ENCODE assay signal across 17 cellular contexts in the genomic region with DNA sequence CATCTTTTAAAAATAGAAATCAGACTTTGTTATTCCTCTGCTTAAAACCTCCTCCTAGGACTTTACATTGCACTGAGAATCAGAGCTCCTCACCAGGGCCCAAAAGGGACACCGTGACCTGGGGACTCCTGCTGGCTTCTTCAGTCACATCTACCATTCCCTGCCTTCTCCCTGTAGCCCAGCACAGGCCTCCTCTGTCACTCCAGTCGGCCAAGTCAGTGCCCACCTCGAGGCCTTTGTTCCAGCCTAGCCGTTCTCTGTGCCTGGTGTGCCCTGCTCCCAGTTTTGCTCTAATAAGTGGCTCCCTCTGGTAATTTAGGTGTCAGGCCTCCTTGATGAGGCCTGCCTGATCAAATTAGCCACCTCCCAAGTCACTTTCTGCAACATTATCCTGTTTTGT. TPM values are rescaled to one million over a fixed set of nuclear protein-coding genes. Genes with fewer than 3 reads are reported as not detected.
DNase-seq lines count a peak whose midpoint lies in the region; ATAC-seq and TF ChIP-seq lines count a peak whose summit lies in the region.
"Had no signal": no experiment of that assay in that cellular context is flagged by ENCODE, and none has a peak within 500 bp of the region (broad histone marks: within the 10 kb centered on the region; RNA-seq: fewer than 3 reads in every experiment).

No MANE protein-coding gene starts in this region.

- no peaks in the 10 kb centered on the region for H3K79me2 ChIP-seq in mesendoderm (ENCODE audit: control insufficient read depth, insufficient read depth, low read length)

- H4K5ac ChIP-seq in mesendoderm (ENCODE audit: low read length), result no peak overlapping the region

- no peak overlapping the region for H2BK5ac ChIP-seq in mesendoderm (ENCODE audit: low read length)

- H3K4ac ChIP-seq in mesendoderm (ENCODE audit: low read depth, low read length), result no peak overlapping the region

- no CpG with 5 or more reads among the region's 4 CpGs for WGBS in mesendoderm (ENCODE audit: extremely low coverage, insufficient coverage, low lambda C conversion rate)

- no peak overlapping the region for H2BK120ac ChIP-seq in mesendoderm (ENCODE audit: low read depth, low read length)

- POLR2A ChIA-PET in WTC11 (lab: Charles Lee), result no interaction called here
- POLR2A ChIA-PET in activated CD8-positive, alpha-beta T cell treated with anti-CD3 and anti-CD28 coated beads for 36 hours (lab: Charles Lee), result no interaction called here

- H3K9ac ChIP-seq in mesendoderm (ENCODE audit: low read length), result no peak overlapping the region

- H3K4me3 Mint-ChIP-seq in WTC11, result no peak overlapping the region
- no peak overlapping the region for H3K4me3 Mint-ChIP-seq in activated CD8-positive, alpha-beta T cell treated with anti-CD3 and anti-CD28 coated beads for 36 hours
- H3K4me3 Mint-ChIP-seq: CD4-positive, alpha-beta memory T cell had no signal

- ATAC-seq in left ventricle myocardium superior, result peak; percentile 27
- no peak for ATAC-seq in left cardiac atrium
- peak; percentile 41; the same call in 1 of the 2 replicates for ATAC-seq in WTC11
- no peak for ATAC-seq in activated CD8-positive, alpha-beta T cell treated with anti-CD3 and anti-CD28 coated beads for 36 hours

- H3K36me3 ChIP-seq in mesendoderm (ENCODE audit: control insufficient read depth, insufficient read depth, low read length), result no peaks in the 10 kb centered on the region
- peaks cover 0 to 7% of the 10 kb centered on the region in 2 donors for H3K36me3 ChIP-seq in vagina
- H3K36me3 ChIP-seq in tibial artery, result peaks cover 0 to 4% (median 0%) of the 10 kb centered on the region in 3 donors

- H2AK5ac ChIP-seq in mesendoderm (ENCODE audit: low read length), result no peak overlapping the region

- H3K18ac ChIP-seq in mesendoderm (ENCODE audit: low read length), result peak overlapping the region; percentile 65

- H4K8ac ChIP-seq in mesendoderm (ENCODE audit: low read depth, low read length), result no peak overlapping the region

- no peaks in the 10 kb centered on the region for H3K27me3 Mint-ChIP-seq in WTC11 (ENCODE audit: low read depth)
- no peaks in the 10 kb centered on the region for H3K27me3 Mint-ChIP-seq in activated CD8-positive, alpha-beta T cell treated with anti-CD3 and anti-CD28 coated beads for 36 hours
- H3K27me3 Mint-ChIP-seq: CD4-positive, alpha-beta memory T cell had no signal

- H3K4me3 ChIP-seq in mesendoderm (ENCODE audit: low read length) (no peak overlapping the region), vagina (no peak overlapping the region), tibial artery (no peak overlapping the region)

- no peak overlapping the region for H3K27ac ChIP-seq in mesendoderm (ENCODE audit: low read depth, low read length)
- peak overlapping the region; percentile 42 for H3K27ac ChIP-seq in vagina
- peak overlapping the region in 1 of 2 donors; percentile 31 for H3K27ac ChIP-seq in tibial artery

- H3K9me3 ChIP-seq in vagina (peaks cover under 1% of the 10 kb centered on the region), tibial artery (peaks cover 0 to 7% (median 3%) of the 10 kb centered on the region in 3 donors)

- no peak overlapping the region for H3K23ac ChIP-seq in mesendoderm (ENCODE audit: low read length)

- H3K79me1 ChIP-seq in mesendoderm (ENCODE audit: low read length), result no peaks in the 10 kb centered on the region

- H3K4me1 ChIP-seq in mesendoderm (ENCODE audit: control insufficient read depth, low read depth, low read length) (peaks cover 8% of the 10 kb centered on the region), vagina (peaks cover 44% of the 10 kb centered on the region), tibial artery (peaks cover 0 to 50% (median 10%) of the 10 kb centered on the region in 4 donors)

- DNase-seq in left ventricle myocardium superior (no peak), left cardiac atrium (no peak), WTC11 (ENCODE audit: low spot score) (no peak), mesendoderm (no peak), vagina (ENCODE audit: extremely low spot score in 2 of 2) (no peak), tibial artery (no peak), hypothalamus (lab: John Stamatoyannopoulos, UW) (no peak)
- no peak for DNase-seq in activated CD8-positive, alpha-beta T cell treated with anti-CD3 and anti-CD28 coated beads for 36 hours
- DNase-seq: AML-193; CD4-positive, alpha-beta memory T cell; DND-41; GDM1; KG1; NCI-H1048; NCI-H146; NCI-H2081 treated with DMSO at 0.1 percent for 48 hours; NCI-H526 had no signal

- TF ChIP-seq CTCF in WTC11 (IDR thresholded peaks at IDR 0.05) (no peak), vagina (IDR thresholded peaks at IDR 0.05) (no peak), tibial artery (IDR thresholded peaks at IDR 0.05) (no peak)
- TF ChIP-seq CTCF in activated CD8-positive, alpha-beta T cell treated with anti-CD3 and anti-CD28 coated beads for 36 hours (IDR thresholded peaks at IDR 0.05), result no peak

- H3K36me3 Mint-ChIP-seq in WTC11, result peaks cover 11% of the 10 kb centered on the region
- H3K36me3 Mint-ChIP-seq in activated CD8-positive, alpha-beta T cell treated with anti-CD3 and anti-CD28 coated beads for 36 hours (ENCODE audit: low read depth), result peaks cover 12% of the 10 kb centered on the region

- H3K56ac ChIP-seq in mesendoderm (ENCODE audit: low read length), result no peak overlapping the region

- H3K27ac Mint-ChIP-seq in WTC11, result no peak overlapping the region
- H3K27ac Mint-ChIP-seq in activated CD8-positive, alpha-beta T cell treated with anti-CD3 and anti-CD28 coated beads for 36 hours, result no peak overlapping the region

- peaks cover 47% of the 10 kb centered on the region for H3K4me1 Mint-ChIP-seq in WTC11
- peaks cover 38% of the 10 kb centered on the region for H3K4me1 Mint-ChIP-seq in activated CD8-positive, alpha-beta T cell treated with anti-CD3 and anti-CD28 coated beads for 36 hours (ENCODE audit: low read depth)

- no peak overlapping the region for H2BK15ac ChIP-seq in mesendoderm (replicated peaks; ENCODE audit: low read depth)

- CTCF ChIA-PET in WTC11 (lab: Charles Lee), result interaction anchor here (0.9 to 1.0 kb wide), 2 partner anchors 21 to 135 kb away, joined by 3 to 4 read pairs; no protein-coding TSS in a partner anchor
- CTCF ChIA-PET in activated CD8-positive, alpha-beta T cell treated with anti-CD3 and anti-CD28 coated beads for 36 hours (lab: Charles Lee), result no interaction called here

- no peak overlapping the region for H3K4me2 ChIP-seq in mesendoderm (ENCODE audit: low read length)

- no peak for TF ChIP-seq POLR2A in vagina (IDR thresholded peaks at IDR 0.05)

- intact Hi-C loops in left ventricle myocardium superior (cut with micrococcal nuclease) (no loop called here), left cardiac atrium (cut with DNase I) (no loop called here), vagina (cut with DNase I) (no loop called here), tibial artery (cut with DNase I; ENCODE audit: low total_unique reads) (no loop called here)
- intact Hi-C loops in activated CD8-positive, alpha-beta T cell treated with anti-CD3 and anti-CD28 coated beads for 36 hours (cut with micrococcal nuclease), result no loop called here

- peaks cover 14% of the 10 kb centered on the region for H3K9me3 Mint-ChIP-seq in WTC11
- peaks cover 12% of the 10 kb centered on the region for H3K9me3 Mint-ChIP-seq in activated CD8-positive, alpha-beta T cell treated with anti-CD3 and anti-CD28 coated beads for 36 hours

- H3K27me3 ChIP-seq in mesendoderm (ENCODE audit: insufficient read depth, low read length, poor library complexity) (no peaks in the 10 kb centered on the region), vagina (no peaks in the 10 kb centered on the region), tibial artery (no peaks in the 10 kb centered on the region)

TF ChIP-seq in WTC11, 78 proteins besides CTCF, POLR2A, EP300 and RAD21 (continues in another document):
- TF ChIP-seq NFE2L1 (CRISPR knock-in tag; IDR thresholded peaks at IDR 0.05) (no peak), TP53 (CRISPR knock-in tag; IDR thresholded peaks at IDR 0.05) (no peak), GABPB1 (CRISPR knock-in tag; IDR thresholded peaks at IDR 0.05) (no peak)
- TF ChIP-seq, protein P1, sequence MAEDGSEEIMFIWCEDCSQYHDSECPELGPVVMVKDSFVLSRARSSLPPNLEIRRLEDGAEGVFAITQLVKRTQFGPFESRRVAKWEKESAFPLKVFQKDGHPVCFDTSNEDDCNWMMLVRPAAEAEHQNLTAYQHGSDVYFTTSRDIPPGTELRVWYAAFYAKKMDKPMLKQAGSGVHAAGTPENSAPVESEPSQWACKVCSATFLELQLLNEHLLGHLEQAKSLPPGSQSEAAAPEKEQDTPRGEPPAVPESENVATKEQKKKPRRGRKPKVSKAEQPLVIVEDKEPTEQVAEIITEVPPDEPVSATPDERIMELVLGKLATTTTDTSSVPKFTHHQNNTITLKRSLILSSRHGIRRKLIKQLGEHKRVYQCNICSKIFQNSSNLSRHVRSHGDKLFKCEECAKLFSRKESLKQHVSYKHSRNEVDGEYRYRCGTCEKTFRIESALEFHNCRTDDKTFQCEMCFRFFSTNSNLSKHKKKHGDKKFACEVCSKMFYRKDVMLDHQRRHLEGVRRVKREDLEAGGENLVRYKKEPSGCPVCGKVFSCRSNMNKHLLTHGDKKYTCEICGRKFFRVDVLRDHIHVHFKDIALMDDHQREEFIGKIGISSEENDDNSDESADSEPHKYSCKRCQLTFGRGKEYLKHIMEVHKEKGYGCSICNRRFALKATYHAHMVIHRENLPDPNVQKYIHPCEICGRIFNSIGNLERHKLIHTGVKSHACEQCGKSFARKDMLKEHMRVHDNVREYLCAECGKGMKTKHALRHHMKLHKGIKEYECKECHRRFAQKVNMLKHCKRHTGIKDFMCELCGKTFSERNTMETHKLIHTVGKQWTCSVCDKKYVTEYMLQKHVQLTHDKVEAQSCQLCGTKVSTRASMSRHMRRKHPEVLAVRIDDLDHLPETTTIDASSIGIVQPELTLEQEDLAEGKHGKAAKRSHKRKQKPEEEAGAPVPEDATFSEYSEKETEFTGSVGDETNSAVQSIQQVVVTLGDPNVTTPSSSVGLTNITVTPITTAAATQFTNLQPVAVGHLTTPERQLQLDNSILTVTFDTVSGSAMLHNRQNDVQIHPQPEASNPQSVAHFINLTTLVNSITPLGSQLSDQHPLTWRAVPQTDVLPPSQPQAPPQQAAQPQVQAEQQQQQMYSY (CRISPR knock-in tag; IDR thresholded peaks at IDR 0.05), result no peak
- TF ChIP-seq, protein P2, sequence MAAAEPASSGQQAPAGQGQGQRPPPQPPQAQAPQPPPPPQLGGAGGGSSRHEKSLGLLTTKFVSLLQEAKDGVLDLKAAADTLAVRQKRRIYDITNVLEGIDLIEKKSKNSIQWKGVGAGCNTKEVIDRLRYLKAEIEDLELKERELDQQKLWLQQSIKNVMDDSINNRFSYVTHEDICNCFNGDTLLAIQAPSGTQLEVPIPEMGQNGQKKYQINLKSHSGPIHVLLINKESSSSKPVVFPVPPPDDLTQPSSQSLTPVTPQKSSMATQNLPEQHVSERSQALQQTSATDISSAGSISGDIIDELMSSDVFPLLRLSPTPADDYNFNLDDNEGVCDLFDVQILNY (CRISPR knock-in tag; IDR thresholded peaks at IDR 0.05), result no peak

RNA-seq across cellular contexts. Expression of a gene that starts 27.4 kb away (rescaled TPM):
- 30.4 TPM for total RNA-seq in left ventricle myocardium superior
- total RNA-seq in left cardiac atrium, result 10 to 100 TPM; 33.8 to 33.9 TPM
- 7.1 to 11.6 TPM (median 9.1 TPM) in 3 replicates for total RNA-seq in WTC11 (2021)
- 5.3 TPM for polyA plus RNA-seq in mesendoderm (2013, experiment 1 of 2)
- polyA plus RNA-seq in mesendoderm (2013, experiment 2 of 2), result 6.1 TPM
- total RNA-seq in vagina, result 40.8 TPM
- total RNA-seq in activated CD8-positive, alpha-beta T cell treated with anti-CD3 and anti-CD28 coated beads for 36 hours, result 10 to 100 TPM in 1 of 2 experiments, 1 to 10 TPM in 1; 7.0 to 11.3 TPM

Comparison
In these comparisons a context has a peak if more than half of its experiments do, and no peak if none do; other contexts are left out.
1. ATAC-seq: peak in left ventricle myocardium superior (single experiment) and WTC11 (single experiment); none in left cardiac atrium (0 of 2) and activated CD8-positive, alpha-beta T cell treated with anti-CD3 and anti-CD28 coated beads for 36 hours (single experiment).